9 cellular contexts compared by ENCODE assay signal in the genomic region with DNA sequence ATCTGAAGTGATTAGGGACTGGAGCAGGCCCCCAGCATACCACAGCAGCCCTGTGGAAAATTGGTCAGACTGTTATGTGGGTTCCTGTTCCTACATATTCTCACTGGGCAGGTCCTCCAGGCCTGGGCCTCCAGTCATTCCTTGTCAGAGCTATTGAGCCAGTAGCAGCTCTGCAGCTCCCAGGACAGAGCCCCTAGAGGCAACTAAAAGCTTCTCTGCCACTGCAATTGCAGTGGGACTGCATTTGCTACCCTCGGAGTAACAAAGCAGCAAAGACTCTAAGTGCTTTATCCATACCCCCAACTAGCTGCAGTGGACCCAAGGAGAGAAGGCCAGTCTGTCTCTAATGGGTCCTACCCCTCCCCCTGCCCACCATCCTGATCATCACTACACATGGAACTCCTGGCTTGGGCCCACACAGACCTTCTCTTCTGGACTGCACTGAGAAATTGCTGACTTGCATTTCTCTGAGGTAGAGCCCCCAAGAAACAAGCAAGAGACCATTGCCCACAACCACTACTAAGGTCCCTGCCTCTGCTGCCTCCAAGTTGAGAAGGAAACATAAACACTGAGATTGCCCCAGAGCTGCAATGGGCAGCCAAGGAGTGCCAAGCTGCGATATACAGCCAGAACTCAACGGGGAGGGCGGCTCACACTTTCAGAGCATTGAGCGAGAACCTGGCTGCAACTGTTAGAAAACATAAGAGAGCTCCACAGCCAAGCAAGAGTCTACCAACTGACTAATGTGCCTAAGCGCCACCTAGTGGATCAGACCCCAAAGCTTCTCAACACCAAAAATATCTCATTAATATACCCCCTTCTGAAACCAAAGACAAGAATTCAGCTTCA.
DNase-seq lines count a peak whose midpoint lies in the region; ATAC-seq and TF ChIP-seq lines count a peak whose summit lies in the region.
"Had no signal": no experiment of that assay in that cellular context is flagged by ENCODE, and none has a peak within 500 bp of the region (broad histone marks: within the 10 kb centered on the region; RNA-seq: fewer than 3 reads in every experiment).

No MANE protein-coding gene starts in this region.

- H3K9me3 ChIP-seq in gastroesophageal sphincter = no peaks in the 10 kb centered on the region

- TF ChIP-seq POLR2A in gastroesophageal sphincter (IDR thresholded peaks at IDR 0.05) = no peak

- no peaks in the 10 kb centered on the region for H3K4me1 ChIP-seq in gastroesophageal sphincter

- no peak for TF ChIP-seq EP300 in gastroesophageal sphincter (IDR thresholded peaks at IDR 0.05)

- H3K36me3 ChIP-seq in kidney epithelial cell (ENCODE audit: control insufficient read depth, insufficient read depth, low read length) = no peaks in the 10 kb centered on the region
- no peaks in the 10 kb centered on the region for H3K36me3 ChIP-seq in gastroesophageal sphincter

- 31 to 55% methylated on average over 5 of the region's 6 CpGs for WGBS in gastroesophageal sphincter (ENCODE audit: low coverage in 1 of 2), 2 donors

- TF ChIP-seq CTCF in kidney epithelial cell (IDR thresholded peaks at IDR 0.05; ENCODE audit: insufficient read depth, low read length, poor library complexity, severe bottlenecking) (peak; percentile 72), gastroesophageal sphincter (IDR thresholded peaks at IDR 0.05) (no peak)

- DNase-seq in COLO668 (lab: John Stamatoyannopoulos, UW; ENCODE audit: unreplicated experiment) = peak; percentile 31
- peak; percentile 47 for DNase-seq in NCI-H1092 treated with DMSO at 0.1 percent for 48 hours (lab: John Stamatoyannopoulos, UW)
- peak; percentile 22 for DNase-seq in UCSD-AML1 (lab: John Stamatoyannopoulos, UW; ENCODE audit: unreplicated experiment)
- peak; percentile 2 for DNase-seq in kidney epithelial cell (ENCODE audit: low read depth)
- DNase-seq in NCI-H2227 (lab: John Stamatoyannopoulos, UW; ENCODE audit: unreplicated experiment) = no peak

- ATAC-seq in GM18858 (IDR thresholded peaks at IDR 0.05; ENCODE audit: unreplicated experiment) = peak; percentile 75
- peak; percentile 76 for ATAC-seq in HG02943 (IDR thresholded peaks at IDR 0.05; ENCODE audit: low read depth, unreplicated experiment)
- ATAC-seq in gastroesophageal sphincter = no peak
- ATAC-seq: stimulated activated naive CD8-positive, alpha-beta T cell treated with anti-CD3 and anti-CD28 coated beads, Interleukin-15, amount 100 ng/mL, for 72 hours had no signal

- no peak overlapping the region for H3K4me3 ChIP-seq in kidney epithelial cell (ENCODE audit: low read depth, low read length)
- no peak overlapping the region for H3K4me3 ChIP-seq in gastroesophageal sphincter

- H3K27me3 ChIP-seq in kidney epithelial cell (ENCODE audit: control insufficient read depth, insufficient read depth, low read length) (no peaks in the 10 kb centered on the region), gastroesophageal sphincter (no peaks in the 10 kb centered on the region)

- no peak overlapping the region for H3K27ac ChIP-seq in gastroesophageal sphincter
